ENCODE assay signal across 19 cellular contexts in genomic region chr10:50615654-50616053, GRCh38.
DNase-seq lines count a peak whose midpoint lies in the region; ATAC-seq, FAIRE-seq and TF ChIP-seq lines count a peak whose summit lies in the region.
"Had no signal": no experiment of that assay in that cellular context is flagged by ENCODE, and none has a peak within 500 bp of the region (broad histone marks: within the 10 kb centered on the region; RNA-seq: fewer than 3 reads in every experiment).

No MANE protein-coding gene starts in this region.

- TF ChIP-seq CTCF in VCaP (conservative IDR thresholded peaks at IDR 0.05) (no peak), nephron progenitor cell (IDR thresholded peaks at IDR 0.05) (no peak)

- no peak overlapping the region for H3K4me3 Mint-ChIP-seq in nephron progenitor cell

- H3K27me3 Mint-ChIP-seq in nephron progenitor cell (ENCODE audit: low read depth, poor library complexity), result peaks cover 2% of the 10 kb centered on the region

- H3K27ac Mint-ChIP-seq in nephron progenitor cell, result no peak overlapping the region

- H3K27ac ChIP-seq in VCaP, result peak overlapping the region; percentile 56; the same call in 1 of the 2 replicates
- H3K27ac ChIP-seq: BLaER1 treated with 17β-estradiol and CSF1 and Interleukin-3, amounts not matched to agents 10 nM and 100 nM; GM23248; HL-60 had no signal

- ATAC-seq in HG02588 (IDR thresholded peaks at IDR 0.05; ENCODE audit: unreplicated experiment), result no peak

- H3K36me3 Mint-ChIP-seq in nephron progenitor cell (ENCODE audit: low read depth), result no peaks in the 10 kb centered on the region

- no peaks in the 10 kb centered on the region for H3K9me3 Mint-ChIP-seq in nephron progenitor cell

- H3K4me1 Mint-ChIP-seq in nephron progenitor cell, result peaks cover 49% of the 10 kb centered on the region

- peak; percentile 24 for FAIRE-seq in GM18507 (lab: Jason Lieb, UNC)
- FAIRE-seq: G401.6 had no signal

- DNase-seq in D341Med (ENCODE audit: low spot score) (peak; percentile 55), GM18507 (ENCODE audit: extremely low spot score, insufficient read length, low read depth) (no peak), NCI-H2227 (lab: John Stamatoyannopoulos, UW; ENCODE audit: unreplicated experiment) (peak; percentile 4), NCI-H2029 treated with DMSO at 0.1 percent for 48 hours (lab: John Stamatoyannopoulos, UW) (no peak), nephron progenitor cell (no peak), GDM1 (lab: John Stamatoyannopoulos, UW) (no peak)
- DNase-seq: DND-41, GM23248, HCEC 1CT, NCI-H1436 treated with DMSO at 0.1 percent for 48 hours, NCI-H2107, NCI-H510A, T-helper 1 cell, T1000 had no signal

Comparison
In these comparisons a context has a peak if more than half of its experiments do, and no peak if none do; other contexts are left out.
1. DNase-seq: peak in D341Med (single experiment) and NCI-H2227 (single experiment); none in GM18507 (single experiment), NCI-H2029 treated with DMSO at 0.1 percent for 48 hours (single experiment), nephron progenitor cell (single experiment) and GDM1 (single experiment).